Comparison of ENCODE assay signal across 9 cellular contexts in the genomic region with DNA sequence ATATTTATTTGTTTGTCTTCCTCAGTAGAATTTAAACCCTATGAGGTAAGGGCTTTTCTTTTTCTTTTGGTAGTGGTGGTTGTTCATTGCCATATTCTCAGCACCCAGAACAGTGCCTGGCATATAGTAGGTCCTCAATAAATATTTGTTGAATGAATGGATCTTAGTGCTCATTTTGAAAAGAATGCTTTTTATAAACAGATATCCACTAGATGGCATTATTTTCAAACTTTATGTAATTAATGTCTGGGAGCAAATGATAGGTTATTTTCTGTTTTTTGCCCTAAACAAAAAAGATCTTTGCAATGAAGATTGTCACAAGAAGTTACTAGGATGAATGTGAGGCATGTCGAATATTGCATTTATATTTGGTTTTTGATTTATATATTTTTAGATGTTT.
DNase-seq lines count a peak whose midpoint lies in the region; ATAC-seq, FAIRE-seq and TF ChIP-seq lines count a peak whose summit lies in the region.
"Had no signal": no experiment of that assay in that cellular context is flagged by ENCODE, and none has a peak within 500 bp of the region (broad histone marks: within the 10 kb centered on the region; RNA-seq: fewer than 3 reads in every experiment).

No MANE protein-coding gene starts in this region.

- no peaks in the 10 kb centered on the region for H3K36me3 Mint-ChIP-seq in activated naive CD4-positive, alpha-beta T cell treated with anti-CD3 and anti-CD28 coated beads, Interleukin-2, amount 50 U/mL, for 72 hours

- TF ChIP-seq CTCF in D721Med (IDR thresholded peaks at IDR 0.05; ENCODE audit: insufficient read depth, missing control alignments): peak; percentile 36
- TF ChIP-seq CTCF in neutrophil (IDR thresholded peaks at IDR 0.05): no peak

- H3K4me3 ChIP-seq in neutrophil (ENCODE audit: low read depth in 1 of 2, low read length in 1 of 2): no peak overlapping the region

- no peaks in the 10 kb centered on the region for H3K27me3 ChIP-seq in neutrophil

- H3K27ac Mint-ChIP-seq in activated naive CD4-positive, alpha-beta T cell treated with anti-CD3 and anti-CD28 coated beads, Interleukin-2, amount 50 U/mL, for 72 hours: no peak overlapping the region

- DNase-seq in D721Med (ENCODE audit: insufficient read length, low spot score) (no peak), M059J (ENCODE audit: low read depth) (peak; percentile 21), cerebellar cortex (ENCODE audit: low spot score) (peak; percentile 20), NCI-H146 treated with DMSO at 0.1 percent for 48 hours (lab: John Stamatoyannopoulos, UW; ENCODE audit: unreplicated experiment) (no peak), NCI-H146 (lab: John Stamatoyannopoulos, UW) (no peak)
- no peak for DNase-seq in activated naive CD4-positive, alpha-beta T cell treated with anti-CD3 and anti-CD28 coated beads, Interleukin-2, amount 50 U/mL, for 72 hours (ENCODE audit: low spot score in 2 of 2)
- no peak for DNase-seq in stimulated activated CD4-positive, alpha-beta T cell treated with anti-CD3 and anti-CD28 coated beads, Interleukin-12 subunit alpha, Interleukin-12 subunit beta, amount 100 ng/mL, for 4 hours

- no peaks in the 10 kb centered on the region for H3K9me3 Mint-ChIP-seq in activated naive CD4-positive, alpha-beta T cell treated with anti-CD3 and anti-CD28 coated beads, Interleukin-2, amount 50 U/mL, for 72 hours

- H3K27ac ChIP-seq in neutrophil: peak overlapping the region; percentile 50

- no peaks in the 10 kb centered on the region for H3K9me3 ChIP-seq in neutrophil

- ATAC-seq in activated naive CD4-positive, alpha-beta T cell treated with anti-CD3 and anti-CD28 coated beads, Interleukin-2, amount 50 U/mL, for 72 hours: no peak

- FAIRE-seq in D721Med (lab: Jason Lieb, UNC): no peak
- FAIRE-seq: astrocyte had no signal

- H3K4me1 ChIP-seq in neutrophil (ENCODE audit: control insufficient read depth in 1 of 2, insufficient read depth in 1 of 2, low read depth in 1 of 2, low read length in 1 of 2): no peaks in the 10 kb centered on the region

- H3K36me3 ChIP-seq in neutrophil: no peaks in the 10 kb centered on the region

Comparison
In these comparisons a context has a peak if more than half of its experiments do, and no peak if none do; other contexts are left out.
1. DNase-seq: peak in M059J (single experiment) and cerebellar cortex (single experiment); none in D721Med (single experiment), activated naive CD4-positive, alpha-beta T cell treated with anti-CD3 and anti-CD28 coated beads, Interleukin-2, amount 50 U/mL, for 72 hours (0 of 2), stimulated activated CD4-positive, alpha-beta T cell treated with anti-CD3 and anti-CD28 coated beads, Interleukin-12 subunit alpha, Interleukin-12 subunit beta, amount 100 ng/mL, for 4 hours (single experiment), NCI-H146 treated with DMSO at 0.1 percent for 48 hours (single experiment) and NCI-H146 (single experiment).